ENCODE assay signal across 13 cellular contexts in genomic region chr19:47381653-47382279, GRCh38. TPM values are rescaled to one million over a fixed set of nuclear protein-coding genes. Genes with fewer than 3 reads are reported as not detected.
DNase-seq lines count a peak whose midpoint lies in the region; FAIRE-seq and TF ChIP-seq lines count a peak whose summit lies in the region.
"Had no signal": no experiment of that assay in that cellular context is flagged by ENCODE, and none has a peak within 500 bp of the region (broad histone marks: within the 10 kb centered on the region; RNA-seq: fewer than 3 reads in every experiment).

No MANE protein-coding gene starts in this region.

- peaks cover 12% of the 10 kb centered on the region for H3K36me3 Mint-ChIP-seq in astrocyte (ENCODE audit: low read depth, unreplicated experiment)

- no peak overlapping the region for H2AFZ ChIP-seq in astrocyte (ENCODE audit: low read depth, low read length)

- H3K9me3 Mint-ChIP-seq in astrocyte (ENCODE audit: unreplicated experiment) = no peaks in the 10 kb centered on the region

- TF ChIP-seq CTCF in astrocyte (IDR thresholded peaks at IDR 0.05; ENCODE audit: insufficient read depth, low read depth, low read length) = no peak

- DNase-seq in GDM1 (lab: John Stamatoyannopoulos, UW) (peak; percentile 15), astrocyte (ENCODE audit: low read depth) (no peak), small intestine (peak; percentile 11), SW480 (ENCODE audit: low spot score) (no peak), caudate nucleus (lab: John Stamatoyannopoulos, UW) (no peak), mucosa of gallbladder (ENCODE audit: low spot score) (no peak)
- DNase-seq in Jurkat, Clone E6-1 (ENCODE audit: low read depth, low spot score) = peak; percentile 21
- DNase-seq: activated CD4-positive, alpha-beta T cell treated with anti-CD3 and anti-CD28 coated beads for 1 hour; EL; NCI-H2107; substantia nigra had no signal

- peak overlapping the region; percentile 64 for H3K4me3 Mint-ChIP-seq in astrocyte (ENCODE audit: unreplicated experiment)

- H3K4me1 ChIP-seq in astrocyte (ENCODE audit: insufficient read depth, low read length) (no peaks in the 10 kb centered on the region), small intestine (ENCODE audit: control insufficient read depth in 2 of 2, insufficient read depth in 1 of 2, low read depth in 1 of 2, low read length in 1 of 2) (no peaks in the 10 kb centered on the region)

- H3K27ac ChIP-seq in astrocyte (ENCODE audit: low read depth, low read length) (no peak overlapping the region), small intestine (ENCODE audit: low read depth in 1 of 2, low read length in 1 of 2) (no peak overlapping the region), caudate nucleus (ENCODE audit: low read depth, low read length) (no peak overlapping the region)

- WGBS in small intestine, 3 donors = 75 to 80% (median 76%) methylated on average over 11 of the region's 11 CpGs

- no peaks in the 10 kb centered on the region for H3K79me2 ChIP-seq in astrocyte (ENCODE audit: insufficient read depth, low read length)

- no peaks in the 10 kb centered on the region for H4K20me1 ChIP-seq in astrocyte (ENCODE audit: insufficient read depth, low read length)

- H3K4me3 ChIP-seq in Jurkat, Clone E6-1 (ENCODE audit: low read length) = no peak overlapping the region
- H3K4me3 ChIP-seq in astrocyte (ENCODE audit: insufficient read depth, low read depth, low read length) = no peak overlapping the region
- no peak overlapping the region for H3K4me3 ChIP-seq in small intestine (ENCODE audit: low read depth in 1 of 2, low read length in 2 of 2)

- H3K27me3 ChIP-seq in astrocyte (ENCODE audit: insufficient read depth, low read length) (no peaks in the 10 kb centered on the region), small intestine (ENCODE audit: control insufficient read depth in 2 of 2, insufficient read depth in 2 of 2, low read length in 2 of 2) (no peaks in the 10 kb centered on the region)

- H3K9me3 ChIP-seq in astrocyte (ENCODE audit: insufficient read depth, low read depth, low read length) (no peaks in the 10 kb centered on the region), small intestine (ENCODE audit: control insufficient read depth, low read depth) (no peaks in the 10 kb centered on the region)

- no peak overlapping the region for H3K9ac ChIP-seq in astrocyte (ENCODE audit: low read length)

- FAIRE-seq in astrocyte (lab: Jason Lieb, UNC) (no peak), small intestine (lab: Jason Lieb, UNC) (no peak)

- H3K4me2 ChIP-seq in astrocyte (ENCODE audit: low read length) = no peak overlapping the region

- peaks cover 8% of the 10 kb centered on the region for H3K4me1 Mint-ChIP-seq in astrocyte (ENCODE audit: low read depth, unreplicated experiment)

- no peaks in the 10 kb centered on the region for H3K27me3 Mint-ChIP-seq in astrocyte (ENCODE audit: low read depth, unreplicated experiment)

- H3K27ac Mint-ChIP-seq in astrocyte (ENCODE audit: unreplicated experiment) = peak overlapping the region; percentile 91

- H3K36me3 ChIP-seq in astrocyte (ENCODE audit: insufficient read depth, low read length) = peaks cover 5% of the 10 kb centered on the region
- H3K36me3 ChIP-seq in small intestine (ENCODE audit: control insufficient read depth in 2 of 2, insufficient read depth in 2 of 2, low read length in 2 of 2) = peaks cover 11 to 12% of the 10 kb centered on the region in 2 donors

RNA-seq across cellular contexts. Expression of gene DHX34, which starts 32.7 kb away (rescaled TPM):
- 14.7 TPM for polyA plus RNA-seq in Jurkat, Clone E6-1 (2012; ENCODE audit: insufficient read depth, insufficient read length)
- total RNA-seq in astrocyte = 13.9 and 17.7 TPM in 2 replicates
- polyA plus RNA-seq in small intestine = 10 to 100 TPM in 1 of 3 donors, 1 to 10 TPM in 2; 6.5 to 10.4 (median 8.5) TPM
- 19.1 TPM for total RNA-seq in mucosa of gallbladder

RNA-seq across cellular contexts. Expression of gene MEIS3, which starts 37.6 kb away (rescaled TPM):
- polyA plus RNA-seq in Jurkat, Clone E6-1 (2012; ENCODE audit: insufficient read depth, insufficient read length) = 0.81 TPM
- 71.1 and 93.7 TPM in 2 replicates for total RNA-seq in astrocyte
- 10 to 100 TPM in 1 of 3 donors, 1 to 10 TPM in 1, not detected in 1; 4.6 to 11.2 TPM for polyA plus RNA-seq in small intestine
- 5.7 TPM for total RNA-seq in mucosa of gallbladder

RNA-seq across cellular contexts. Expression of gene C5AR2, which starts 49.8 kb away (rescaled TPM):
- polyA plus RNA-seq in Jurkat, Clone E6-1 (2012; ENCODE audit: insufficient read depth, insufficient read length) = not detected
- not detected in 2 replicates for total RNA-seq in astrocyte
- under 1 TPM in 1 of 3 donors, not detected in 2; 0.91 TPM for polyA plus RNA-seq in small intestine
- total RNA-seq in mucosa of gallbladder = 1.6 TPM
- total RNA-seq: epithelial cell of proximal tubule had no signal
- polyA plus RNA-seq: neural cell had no signal

Comparison
In these comparisons a context has a peak if more than half of its experiments do, and no peak if none do; other contexts are left out.
1. DNase-seq: peak in GDM1 (single experiment), Jurkat, Clone E6-1 (single experiment) and small intestine (single experiment); none in astrocyte (single experiment), SW480 (single experiment), caudate nucleus (0 of 61) and mucosa of gallbladder (single experiment).
2. RNA of gene MEIS3, which starts 37.6 kb away (total RNA-seq): 71.1 to 93.7 TPM in astrocyte; 5.7 TPM in mucosa of gallbladder (single experiment); every median in the first group is over 10 times any median in the second.